Comparison of ENCODE assay signal across 3 cellular contexts in genomic region chr19:49617863-49618262, GRCh38. TPM values are rescaled to one million over a fixed set of nuclear protein-coding genes. Genes with fewer than 3 reads are reported as not detected.
"Had no signal": no experiment of that assay in that cellular context is flagged by ENCODE, and none has a peak within 500 bp of the region (broad histone marks: within the 10 kb centered on the region; RNA-seq: fewer than 3 reads in every experiment).

No MANE protein-coding gene starts in this region.

RNA-seq across cellular contexts. Expression of gene PRRG2, which starts 36.7 kb away (rescaled TPM):
- total RNA-seq: NCI-H460, RPMI7951, SJSA1 had no signal
